1 cellular context compared by ENCODE assay signal in the genomic region with DNA sequence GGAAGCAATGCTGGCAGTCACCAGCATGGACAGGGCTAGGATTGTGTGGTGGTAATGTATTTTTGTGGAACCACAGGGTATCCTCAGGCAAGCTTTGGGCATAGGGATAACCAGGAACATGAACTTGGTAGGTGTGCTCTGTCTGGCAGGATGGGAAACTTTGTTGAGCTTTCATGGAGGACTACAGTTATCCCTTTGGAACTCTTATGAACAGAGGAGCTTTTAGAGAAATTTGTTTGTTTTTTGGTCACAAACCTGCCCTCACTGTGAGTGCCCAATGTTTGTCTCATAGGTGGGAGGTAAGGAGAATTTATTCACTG.
TF ChIP-seq lines count a peak whose summit lies in the region.

No MANE protein-coding gene starts in this region.

TF ChIP-seq in GM23338, 12 proteins besides CTCF, POLR2A, EP300 and RAD21 (continued from another document):
- TF ChIP-seq ETS1 (IDR thresholded peaks at IDR 0.05) (no peak), ZNF331 (CRISPR knock-in tag; IDR thresholded peaks at IDR 0.05; ENCODE audit: low read depth) (no peak), POLR2AphosphoS5 (IDR thresholded peaks at IDR 0.05; ENCODE audit: low read depth) (no peak)
TF ChIP-seq in GM23338: peak in this region for 0.
